7 cellular contexts compared by ENCODE assay signal in the genomic region with DNA sequence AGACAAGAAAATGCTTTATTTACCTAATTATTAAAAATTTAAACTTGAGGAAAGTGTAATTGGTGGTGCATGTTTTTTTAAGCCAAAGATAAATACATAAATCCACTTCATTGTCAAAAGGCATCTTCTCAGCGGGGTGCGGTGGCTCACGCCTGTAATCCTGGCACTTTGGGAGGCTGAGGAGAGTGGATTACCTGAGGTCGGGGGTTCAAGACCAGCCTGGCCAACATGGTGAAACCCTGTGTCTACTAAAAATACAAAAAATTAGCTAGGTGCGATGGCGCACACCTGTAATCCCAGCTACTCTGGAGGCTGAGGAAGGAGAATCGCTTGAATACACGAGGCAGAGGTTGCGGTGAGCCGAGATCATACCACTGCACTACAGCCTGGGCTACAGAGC. TPM values are rescaled to one million over a fixed set of nuclear protein-coding genes. Genes with fewer than 3 reads are reported as not detected.
DNase-seq lines count a peak whose midpoint lies in the region; ATAC-seq, FAIRE-seq and TF ChIP-seq lines count a peak whose summit lies in the region.
"Not testable (repeated sequence)": the region's sequence is repeated elsewhere in the genome, so short reads cannot be mapped to it uniquely, and the experiment has no call there.

No MANE protein-coding gene starts in this region.

- POLR2A ChIA-PET in CD8-positive, alpha-beta memory T cell (lab: Charles Lee) = interaction anchor here (0.7 kb wide), 1 partner anchor 175 kb away, joined by 3 read pairs; no protein-coding TSS in a partner anchor
- POLR2A ChIA-PET in HepG2 (lab: Yijun Ruan, JAX) = interaction anchor here (1.0 kb wide), 1 partner anchor 18 kb away, joined by 3 read pairs; no protein-coding TSS in a partner anchor

- H3K4me2 ChIP-seq in HepG2 (ENCODE audit: low read depth, low read length) = peak overlapping the region; percentile 77

- peak overlapping the region in 5 of 7 donors; percentile 19 to 91 (median 88) for H3K4me3 Mint-ChIP-seq in CD8-positive, alpha-beta memory T cell
- H3K4me3 Mint-ChIP-seq in T-helper 17 cell (peak overlapping the region; percentile 56), chondrocyte (ENCODE audit: unreplicated experiment) (peak overlapping the region; percentile 75)
- H3K4me3 Mint-ChIP-seq in activated T-helper 2 cell treated with anti-CD3 and anti-CD28 coated beads, Interferon-gamma antibody, Interleukin-2, Interleukin-4, amounts not matched to agents 10 μg/mL and 5 μg/mL and 100 μg/mL, durations not matched to agents 14 hours and 24 hours and 36 hours (ENCODE audit: low read depth) = peak overlapping the region; percentile 88

- not testable (repeated sequence) for TF ChIP-seq POLR2A in HepG2 (IDR thresholded peaks at IDR 0.05; ENCODE audit: insufficient read depth in 1 of 2, low read depth in 2 of 2, low read length in 2 of 2); ovary (IDR thresholded peaks at IDR 0.05)

- in situ Hi-C loops in HepG2 (cut with HindIII; ENCODE audit: extremely low pct_ligation_motif_present, low pct_unique_long_range_greater_than_20kb) = not testable (repeated sequence)

- H2AFZ ChIP-seq in HepG2 (ENCODE audit: low read length) = not testable (repeated sequence)

- FAIRE-seq in HepG2 (lab: Jason Lieb, UNC) = not testable (repeated sequence)

- not testable (repeated sequence) for TF ChIP-seq RAD21 in HepG2 (CRISPR knock-in tag; IDR thresholded peaks at IDR 0.05)

- not testable (repeated sequence) for H3K4me3 ChIP-seq in CD8-positive, alpha-beta memory T cell (ENCODE audit: low read length)
- H3K4me3 ChIP-seq in HepG2 (replicated peaks in 1 of 3; ENCODE audit: insufficient read depth in 1 of 3, low read depth in 2 of 3, low read length in 3 of 3) (peak overlapping the region; percentile 73 to 83 (median 75); a peak in 3 of 6 replicates), ovary (peak overlapping the region; percentile 6)

- peaks cover 67% of the 10 kb centered on the region for H3K79me2 ChIP-seq in HepG2 (ENCODE audit: insufficient read depth, low read length)

- peaks cover 10% of the 10 kb centered on the region for H4K20me1 ChIP-seq in HepG2 (ENCODE audit: insufficient read depth, low read length)

- peaks cover 52% of the 10 kb centered on the region for H3K4me1 ChIP-seq in CD8-positive, alpha-beta memory T cell (ENCODE audit: insufficient read depth, low read length)
- peaks cover 23% of the 10 kb centered on the region for H3K4me1 ChIP-seq in HepG2 (ENCODE audit: insufficient read depth, low read length)
- not testable (repeated sequence) for H3K4me1 ChIP-seq in ovary (ENCODE audit: insufficient read depth)

- H3K36me3 Mint-ChIP-seq in CD8-positive, alpha-beta memory T cell = peaks cover 0 to 11% (median 0%) of the 10 kb centered on the region in 3 donors
- not testable (repeated sequence) for H3K36me3 Mint-ChIP-seq in T-helper 17 cell (ENCODE audit: low read depth); activated T-helper 2 cell treated with anti-CD3 and anti-CD28 coated beads, Interferon-gamma antibody, Interleukin-2, Interleukin-4, amounts not matched to agents 10 μg/mL and 5 μg/mL and 100 μg/mL, durations not matched to agents 14 hours and 24 hours and 36 hours (ENCODE audit: low read depth); chondrocyte (ENCODE audit: low read depth)

- H3K27me3 ChIP-seq in CD8-positive, alpha-beta memory T cell (ENCODE audit: insufficient read depth, low read length, poor library complexity, severe bottlenecking); HepG2 (ENCODE audit: control insufficient read depth in 1 of 2, insufficient read depth in 2 of 2, low read length in 2 of 2); ovary: not testable (repeated sequence)

- WGBS in HepG2 (ENCODE audit: low lambda C conversion rate) = 88% methylated on average over 10 of the region's 10 CpGs
- 84 to 88% (median 85%) methylated on average over 10 of the region's 10 CpGs for whole genome bisulfite sequencing in ovary, 3 donors

- H3K27ac ChIP-seq in CD8-positive, alpha-beta memory T cell (ENCODE audit: low read depth, low read length) = peak overlapping the region; percentile 78
- H3K27ac ChIP-seq in KOPT-K1 (ENCODE audit: low read depth, low read length, poor library complexity, severe bottlenecking) = peak overlapping the region; percentile 13
- H3K27ac ChIP-seq in HepG2 (ENCODE audit: extremely low read length, insufficient read depth, low read length); ovary: not testable (repeated sequence)

- TF ChIP-seq EP300 in HepG2 (IDR thresholded peaks at IDR 0.05; ENCODE audit: low read depth in 2 of 2, low read length in 2 of 2); HepG2 (CRISPR knock-in tag; IDR thresholded peaks at IDR 0.05; ENCODE audit: borderline replicate concordance); ovary (IDR thresholded peaks at IDR 0.05): not testable (repeated sequence)

- H3K9ac ChIP-seq in HepG2 (ENCODE audit: insufficient read depth, low read depth, low read length) = not testable (repeated sequence)

- ATAC-seq in T-helper 17 cell, HepG2: not testable (repeated sequence)

- not testable (repeated sequence) for H3K36me3 ChIP-seq in CD8-positive, alpha-beta memory T cell (ENCODE audit: insufficient read depth, low read length); KOPT-K1 (ENCODE audit: insufficient read depth, low read length); HepG2 (replicated peaks in 1 of 2; ENCODE audit: control insufficient read depth in 1 of 2, insufficient read depth in 2 of 2, low read length in 2 of 2); ovary

- CTCF ChIA-PET in CD8-positive, alpha-beta memory T cell (lab: Charles Lee); HepG2 (lab: Yijun Ruan, JAX; ENCODE audit: low intra/inter-chr PET ratio, low total read pairs): not testable (repeated sequence)

- H3K27ac Mint-ChIP-seq in CD8-positive, alpha-beta memory T cell = peak overlapping the region in 2 of 8 donors; percentile 20 to 47
- not testable (repeated sequence) for H3K27ac Mint-ChIP-seq in T-helper 17 cell; activated T-helper 2 cell treated with anti-CD3 and anti-CD28 coated beads, Interferon-gamma antibody, Interleukin-2, Interleukin-4, amounts not matched to agents 10 μg/mL and 5 μg/mL and 100 μg/mL, durations not matched to agents 14 hours and 24 hours and 36 hours
- peak overlapping the region; percentile 97 for H3K27ac Mint-ChIP-seq in chondrocyte (ENCODE audit: unreplicated experiment)

- H3K4me1 Mint-ChIP-seq in CD8-positive, alpha-beta memory T cell = peaks cover 46 to 65% (median 63%) of the 10 kb centered on the region in 3 donors
- H3K4me1 Mint-ChIP-seq in T-helper 17 cell (peaks cover 40% of the 10 kb centered on the region), chondrocyte (ENCODE audit: low read depth) (peaks cover 47% of the 10 kb centered on the region)
- peaks cover 29% of the 10 kb centered on the region for H3K4me1 Mint-ChIP-seq in activated T-helper 2 cell treated with anti-CD3 and anti-CD28 coated beads, Interferon-gamma antibody, Interleukin-2, Interleukin-4, amounts not matched to agents 10 μg/mL and 5 μg/mL and 100 μg/mL, durations not matched to agents 14 hours and 24 hours and 36 hours (ENCODE audit: low read depth)

- BruUV-seq in HepG2 (replicated peaks; lab: Mats Ljungman, UMichigan) = not testable (repeated sequence)

- intact Hi-C loops in activated T-helper 2 cell treated with anti-CD3 and anti-CD28 coated beads, Interferon-gamma antibody, Interleukin-2, Interleukin-4, amounts not matched to agents 10 μg/mL and 5 μg/mL and 100 μg/mL, durations not matched to agents 14 hours and 24 hours and 36 hours (cut with micrococcal nuclease) = loop anchor here (5.0 to 10.0 kb wide), 2 partner anchors 95 to 288 kb away; no protein-coding TSS in a partner anchor
- intact Hi-C loops in HepG2 (cut with micrococcal nuclease; ENCODE audit: unreplicated experiment) = loop anchor here (2.0 kb wide), 1 partner anchor 274 kb away; no protein-coding TSS in a partner anchor
- intact Hi-C loops in ovary (cut with DNase I) = not testable (repeated sequence)

- not testable (repeated sequence) for H3K9me3 Mint-ChIP-seq in CD8-positive, alpha-beta memory T cell; activated T-helper 2 cell treated with anti-CD3 and anti-CD28 coated beads, Interferon-gamma antibody, Interleukin-2, Interleukin-4, amounts not matched to agents 10 μg/mL and 5 μg/mL and 100 μg/mL, durations not matched to agents 14 hours and 24 hours and 36 hours; chondrocyte (ENCODE audit: low read depth)

- not testable (repeated sequence) for DNase-seq in CD8-positive, alpha-beta memory T cell; T-helper 17 cell; activated T-helper 2 cell treated with anti-CD3 and anti-CD28 coated beads, Interferon-gamma antibody, Interleukin-2, Interleukin-4, amounts not matched to agents 10 μg/mL and 5 μg/mL and 100 μg/mL, durations not matched to agents 14 hours and 24 hours and 36 hours (ENCODE audit: low spot score); chondrocyte (ENCODE audit: low spot score); HepG2 (ENCODE audit: low spot score); ovary

- H3K9me3 ChIP-seq in CD8-positive, alpha-beta memory T cell (ENCODE audit: low read length); KOPT-K1 (ENCODE audit: insufficient read depth, low read length, poor library complexity, severe bottlenecking); T-helper 17 cell (ENCODE audit: control insufficient read depth, low read length, poor library complexity, severe bottlenecking); HepG2 (ENCODE audit: low read length); ovary: not testable (repeated sequence)

- not testable (repeated sequence) for TF ChIP-seq CTCF in chondrocyte (IDR thresholded peaks at IDR 0.05); HepG2 (CRISPR knock-in tag; IDR thresholded peaks at IDR 0.05); ovary (IDR thresholded peaks at IDR 0.05)

- not testable (repeated sequence) for H3K27me3 Mint-ChIP-seq in CD8-positive, alpha-beta memory T cell; T-helper 17 cell; activated T-helper 2 cell treated with anti-CD3 and anti-CD28 coated beads, Interferon-gamma antibody, Interleukin-2, Interleukin-4, amounts not matched to agents 10 μg/mL and 5 μg/mL and 100 μg/mL, durations not matched to agents 14 hours and 24 hours and 36 hours (ENCODE audit: low read depth); chondrocyte (ENCODE audit: low read depth)

RNA-seq across cellular contexts. Expression of gene KMT2C, which starts 3.1 kb away (rescaled TPM):
- total RNA-seq in CD8-positive, alpha-beta memory T cell = 10 to 100 TPM; 42.0 to 45.3 TPM
- polyA plus RNA-seq in CD8-positive, alpha-beta memory T cell = 18.7 TPM
- 100 to 1,000 TPM; 151 to 154 TPM for total RNA-seq in T-helper 17 cell
- 62.4 and 63.1 TPM in 2 replicates for total RNA-seq in activated T-helper 2 cell treated with anti-CD3 and anti-CD28 coated beads, Interferon-gamma antibody, Interleukin-2, Interleukin-4, amounts not matched to agents 10 μg/mL and 5 μg/mL and 100 μg/mL, durations not matched to agents 14 hours and 24 hours and 36 hours
- total RNA-seq in chondrocyte = 52.0 to 70.1 TPM (median 56.6 TPM) in 3 replicates
- 14.4 and 22.9 TPM in 2 replicates for total RNA-seq in HepG2 (2016; rRNA removed; fragmentation: Illumina TruSeq; extraction: Trizol)
- 27.0 and 27.7 TPM in 2 replicates for total RNA-seq in HepG2 (2016; cell fraction: cytosol; rRNA removed; fragmentation: Illumina TruSeq; extraction: Trizol; ENCODE audit: low read depth)
- 14.4 and 19.1 TPM in 2 replicates for total RNA-seq in HepG2 (2016; cell fraction: insoluble cytoplasmic fraction; rRNA removed; fragmentation: Illumina TruSeq; extraction: Trizol)
- 17.0 and 21.9 TPM in 2 replicates for total RNA-seq in HepG2 (2016; cell fraction: membrane; rRNA removed; fragmentation: Illumina TruSeq; extraction: Trizol)
- total RNA-seq in HepG2 (2016; cell fraction: nucleus; rRNA removed; fragmentation: Illumina TruSeq; extraction: Trizol) = 48.1 and 51.6 TPM in 2 replicates
- 7.1 and 7.5 TPM in 2 replicates for polyA plus RNA-seq in HepG2 (2011; rRNA removed)
- 4.1 and 6.3 TPM in 2 replicates for polyA plus RNA-seq in HepG2 (2011; cell fraction: cytosol; rRNA removed)
- polyA plus RNA-seq in HepG2 (2011; cell fraction: nucleus; rRNA removed) = 15.2 and 17.5 TPM in 2 replicates
- polyA plus RNA-seq in HepG2 (2012) = 11.9 and 12.7 TPM in 2 replicates
- 0.25 and 0.36 TPM in 2 replicates for polyA plus RNA-seq in HepG2 (2016; cell fraction: cytosol; fragmentation: Illumina TruSeq; extraction: Trizol; ENCODE audit: low read depth)
- polyA plus RNA-seq in HepG2 (2016; cell fraction: insoluble cytoplasmic fraction; fragmentation: Illumina TruSeq; extraction: Trizol; ENCODE audit: low read depth) = 5.8 and 7.4 TPM in 2 replicates
- 0.54 and 1.00 TPM in 2 replicates for polyA plus RNA-seq in HepG2 (2016; cell fraction: membrane; fragmentation: Illumina TruSeq; extraction: Trizol; ENCODE audit: low read depth)
- polyA plus RNA-seq in HepG2 (2016; cell fraction: nucleus; fragmentation: Illumina TruSeq; extraction: Trizol; ENCODE audit: insufficient read depth, low read depth) = 14.9 and 20.0 TPM in 2 replicates
- polyA minus RNA-seq in HepG2 (2011; rRNA and poly(A)+ RNA removed; ENCODE audit: low replicate concordance) = 22.0 and 25.5 TPM in 2 replicates
- 17.4 and 19.6 TPM in 2 replicates for polyA minus RNA-seq in HepG2 (2011; cell fraction: cytosol; rRNA and poly(A)+ RNA removed)
- polyA minus RNA-seq in HepG2 (2011; cell fraction: nucleus; rRNA and poly(A)+ RNA removed) = 87.2 and 102 TPM in 2 replicates
- 100 to 1,000 TPM in 3 of 7 donors, 10 to 100 TPM in 4; 45.3 to 109 (median 74.6) TPM for total RNA-seq in ovary
- polyA plus RNA-seq in ovary = 10 to 100 TPM; 14.0 to 27.3 TPM
